ENCODE assay signal across 8 cellular contexts in the genomic region with DNA sequence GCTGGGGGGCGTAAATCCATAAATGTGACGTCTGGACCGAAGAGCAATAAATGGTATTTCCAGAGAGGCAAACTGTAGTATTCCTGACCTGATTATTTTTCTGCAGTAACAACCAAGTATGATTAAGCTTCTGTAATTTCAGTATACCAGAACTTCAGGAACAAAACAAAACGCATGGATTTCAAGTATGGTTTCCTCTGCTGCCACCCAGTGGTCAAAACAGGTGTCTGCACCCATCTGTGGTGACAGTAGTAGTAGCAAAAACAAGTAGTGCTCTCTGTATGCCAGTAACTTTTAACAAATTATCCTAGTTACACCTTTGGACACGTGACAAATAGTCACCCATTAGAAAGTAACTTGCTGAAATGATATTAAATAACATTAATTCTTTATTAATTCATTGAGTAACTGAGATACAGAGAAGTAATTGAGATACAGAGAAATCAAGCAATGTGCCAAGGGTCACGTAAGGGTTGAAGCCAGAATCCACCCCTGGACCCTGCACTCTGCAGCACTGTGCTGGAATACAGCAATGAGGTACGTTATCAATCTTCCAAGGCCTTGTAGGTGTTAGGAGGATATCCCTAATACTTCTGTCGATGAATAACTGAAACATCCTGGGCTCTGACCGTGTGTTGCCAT. TPM values are rescaled to one million over a fixed set of nuclear protein-coding genes. Genes with fewer than 3 reads are reported as not detected.
DNase-seq lines count a peak whose midpoint lies in the region; ATAC-seq and FAIRE-seq lines count a peak whose summit lies in the region.

No MANE protein-coding gene starts in this region.

- H3K4me1 Mint-ChIP-seq in CD8-positive, alpha-beta memory T cell = peaks cover 3 to 9% (median 6%) of the 10 kb centered on the region in 3 donors
- H3K4me1 Mint-ChIP-seq in activated naive CD4-positive, alpha-beta T cell treated with anti-CD3 and anti-CD28 coated beads, Interleukin-2, amount 10 ng/mL, durations not matched to agents 7 days and 5 days = no peaks in the 10 kb centered on the region

- ATAC-seq in GM21360 (IDR thresholded peaks at IDR 0.05; ENCODE audit: unreplicated experiment) = peak; percentile 61

- CTCF ChIA-PET in CD8-positive, alpha-beta memory T cell (lab: Charles Lee) = interaction anchor here (0.9 to 2.0 kb wide), 13 partner anchors 8 to 294 kb away, joined by 3 to 23 read pairs (median 4); partner anchors contain the start of genes CALHM4 and RWDD1
- CTCF ChIA-PET in activated naive CD4-positive, alpha-beta T cell treated with anti-CD3 and anti-CD28 coated beads, Interleukin-2, amount 10 ng/mL, durations not matched to agents 7 days and 5 days (lab: Charles Lee) = interaction anchor here (0.7 to 5.1 kb wide), 24 partner anchors 10 to 406 kb away, joined by 3 to 38 read pairs (median 4); partner anchors contain the start of gene RWDD1

- in situ Hi-C loops in SK-MEL-5 (cut with HindIII; ENCODE audit: low pct_unique_long_range_greater_than_20kb, low sequenced_read_pairs) = no loop called here

- no peak overlapping the region for H3K4me3 ChIP-seq in CD8-positive, alpha-beta memory T cell (ENCODE audit: low read length)

- H3K27me3 Mint-ChIP-seq in CD8-positive, alpha-beta memory T cell = peaks cover 13 to 34% of the 10 kb centered on the region in 2 donors
- H3K27me3 Mint-ChIP-seq in activated naive CD4-positive, alpha-beta T cell treated with anti-CD3 and anti-CD28 coated beads, Interleukin-2, amount 10 ng/mL, durations not matched to agents 7 days and 5 days = peaks cover 28% of the 10 kb centered on the region

- intact Hi-C loops in head of caudate nucleus (cut with DNase I) = loop anchor here (5.0 kb wide), 1 partner anchor 284 kb away; the partner anchor contains the start of gene TSPYL1
- intact Hi-C loops in posterior vena cava (cut with DNase I) = no loop called here

- POLR2A ChIA-PET in CD8-positive, alpha-beta memory T cell (lab: Charles Lee) = no interaction called here

- H3K36me3 Mint-ChIP-seq in CD8-positive, alpha-beta memory T cell = no peaks in the 10 kb centered on the region
- H3K36me3 Mint-ChIP-seq in activated naive CD4-positive, alpha-beta T cell treated with anti-CD3 and anti-CD28 coated beads, Interleukin-2, amount 10 ng/mL, durations not matched to agents 7 days and 5 days = no peaks in the 10 kb centered on the region

- DNase-seq in CD8-positive, alpha-beta memory T cell = peak; percentile 49 to 77 (median 57)
- DNase-seq in LHCN-M2 (ENCODE audit: low read depth) (peak; percentile 71), SK-MEL-5 (ENCODE audit: low read depth, low spot score) (peak; percentile 74), head of caudate nucleus (peak; percentile 36 to 93 (median 81)), posterior vena cava (ENCODE audit: low spot score) (peak; percentile 88), urothelium cell line (ENCODE audit: low spot score) (peak; percentile 29)
- peak; percentile 81 for DNase-seq in activated naive CD4-positive, alpha-beta T cell treated with anti-CD3 and anti-CD28 coated beads, Interleukin-2, amount 10 ng/mL, durations not matched to agents 7 days and 5 days

- H3K27ac ChIP-seq in CD8-positive, alpha-beta memory T cell (ENCODE audit: low read depth, low read length) = no peak overlapping the region

- H3K36me3 ChIP-seq in CD8-positive, alpha-beta memory T cell (ENCODE audit: insufficient read depth, low read length) = no peaks in the 10 kb centered on the region

- no peak for FAIRE-seq in urothelium cell line (lab: Jason Lieb, UNC)

- H3K9me3 ChIP-seq in CD8-positive, alpha-beta memory T cell (ENCODE audit: low read length) = no peaks in the 10 kb centered on the region

- no peaks in the 10 kb centered on the region for H3K9me3 Mint-ChIP-seq in CD8-positive, alpha-beta memory T cell
- no peaks in the 10 kb centered on the region for H3K9me3 Mint-ChIP-seq in activated naive CD4-positive, alpha-beta T cell treated with anti-CD3 and anti-CD28 coated beads, Interleukin-2, amount 10 ng/mL, durations not matched to agents 7 days and 5 days

- H3K4me3 Mint-ChIP-seq in CD8-positive, alpha-beta memory T cell = no peak overlapping the region
- H3K4me3 Mint-ChIP-seq in activated naive CD4-positive, alpha-beta T cell treated with anti-CD3 and anti-CD28 coated beads, Interleukin-2, amount 10 ng/mL, durations not matched to agents 7 days and 5 days = no peak overlapping the region

- peaks cover 7% of the 10 kb centered on the region for H3K27me3 ChIP-seq in CD8-positive, alpha-beta memory T cell (ENCODE audit: insufficient read depth, low read length, poor library complexity, severe bottlenecking)

- H3K27ac Mint-ChIP-seq in CD8-positive, alpha-beta memory T cell = no peak overlapping the region
- H3K27ac Mint-ChIP-seq in activated naive CD4-positive, alpha-beta T cell treated with anti-CD3 and anti-CD28 coated beads, Interleukin-2, amount 10 ng/mL, durations not matched to agents 7 days and 5 days = no peak overlapping the region

- no peaks in the 10 kb centered on the region for H3K4me1 ChIP-seq in CD8-positive, alpha-beta memory T cell (ENCODE audit: insufficient read depth, low read length)

RNA-seq across cellular contexts. Expression of gene CALHM4, which starts 7.9 kb away (rescaled TPM):
- not detected for total RNA-seq in CD8-positive, alpha-beta memory T cell
- polyA plus RNA-seq in CD8-positive, alpha-beta memory T cell = not detected
- total RNA-seq in LHCN-M2 (2014; rRNA removed) = 0.26 and 1.3 TPM in 2 replicates
- not detected for polyA plus RNA-seq in LHCN-M2 (2012)
- total RNA-seq in SK-MEL-5 (2014; rRNA removed; shearing (Covaris generic)) = 0.16 TPM in 1 of 2 replicates, not detected in the other
- polyA plus RNA-seq in SK-MEL-5 (2015; cell fraction: cytosol; rRNA removed) = not detected in 2 replicates
- polyA plus RNA-seq in SK-MEL-5 (2015; cell fraction: nucleus; rRNA removed) = not detected in 2 replicates
- total RNA-seq in posterior vena cava = not detected

RNA-seq across cellular contexts. Expression of gene RWDD1, which starts 9.8 kb away (rescaled TPM):
- 10 to 100 TPM; 54.6 to 56.2 TPM for total RNA-seq in CD8-positive, alpha-beta memory T cell
- 67.8 TPM for polyA plus RNA-seq in CD8-positive, alpha-beta memory T cell
- total RNA-seq in LHCN-M2 (2014; rRNA removed) = 46.8 and 61.5 TPM in 2 replicates
- 46.5 TPM for polyA plus RNA-seq in LHCN-M2 (2012)
- 53.8 and 57.2 TPM in 2 replicates for total RNA-seq in SK-MEL-5 (2014; rRNA removed; shearing (Covaris generic))
- 23.2 and 23.4 TPM in 2 replicates for polyA plus RNA-seq in SK-MEL-5 (2015; cell fraction: cytosol; rRNA removed)
- polyA plus RNA-seq in SK-MEL-5 (2015; cell fraction: nucleus; rRNA removed) = 5.6 and 6.6 TPM in 2 replicates
- 10 to 100 TPM; 50.9 to 55.1 TPM for total RNA-seq in posterior vena cava

RNA-seq across cellular contexts. Expression of gene TRAPPC3L, which starts 16.0 kb away (rescaled TPM):
- total RNA-seq in CD8-positive, alpha-beta memory T cell = not detected
- polyA plus RNA-seq in CD8-positive, alpha-beta memory T cell = not detected
- total RNA-seq in LHCN-M2 (2014; rRNA removed) (0.06 TPM in 1 of 2 replicates, not detected in the other), posterior vena cava (under 1 TPM in 1 of 2 donors, not detected in 1; 0.33 TPM)
- polyA plus RNA-seq in LHCN-M2 (2012) = 0.04 TPM
- total RNA-seq in SK-MEL-5 (2014; rRNA removed; shearing (Covaris generic)) = 0.21 TPM in 1 of 2 replicates, not detected in the other
- 0.13 TPM in 1 of 2 replicates, not detected in the other for polyA plus RNA-seq in SK-MEL-5 (2015; cell fraction: cytosol; rRNA removed)
- polyA plus RNA-seq in SK-MEL-5 (2015; cell fraction: nucleus; rRNA removed) = not detected in 2 replicates

RNA-seq across cellular contexts. Expression of gene CALHM5, which starts 50.1 kb away (rescaled TPM):
- total RNA-seq in CD8-positive, alpha-beta memory T cell = not detected
- not detected for polyA plus RNA-seq in CD8-positive, alpha-beta memory T cell
- total RNA-seq in LHCN-M2 (2014; rRNA removed) (5.1 and 6.3 TPM in 2 replicates), posterior vena cava (1 to 10 TPM; 7.0 to 7.2 TPM)
- polyA plus RNA-seq in LHCN-M2 (2012) = 4.3 TPM
- total RNA-seq in SK-MEL-5 (2014; rRNA removed; shearing (Covaris generic)) = 0.05 TPM in 1 of 2 replicates, not detected in the other
- polyA plus RNA-seq in SK-MEL-5 (2015; cell fraction: cytosol; rRNA removed) = 0.05 TPM in 1 of 2 replicates, not detected in the other
- 0.04 TPM in 1 of 2 replicates, not detected in the other for polyA plus RNA-seq in SK-MEL-5 (2015; cell fraction: nucleus; rRNA removed)

RNA-seq across cellular contexts. Expression of gene RSPH4A, which starts 54.8 kb away (rescaled TPM):
- under 1 TPM; 0.11 to 0.28 TPM for total RNA-seq in CD8-positive, alpha-beta memory T cell
- not detected for polyA plus RNA-seq in CD8-positive, alpha-beta memory T cell
- total RNA-seq in LHCN-M2 (2014; rRNA removed) (0.26 and 0.57 TPM in 2 replicates), posterior vena cava (under 1 TPM; 0.51 to 0.71 TPM)
- 0.17 TPM for polyA plus RNA-seq in LHCN-M2 (2012)
- 0.21 TPM in 1 of 2 replicates, not detected in the other for total RNA-seq in SK-MEL-5 (2014; rRNA removed; shearing (Covaris generic))
- polyA plus RNA-seq in SK-MEL-5 (2015; cell fraction: cytosol; rRNA removed) = not detected in 2 replicates
- 0.95 TPM in 1 of 2 replicates, not detected in the other for polyA plus RNA-seq in SK-MEL-5 (2015; cell fraction: nucleus; rRNA removed)

Comparison
In these comparisons a context has a peak if more than half of its experiments do, and no peak if none do; other contexts are left out.
1. DNase-seq: peak in every context shown above with its lines; median percentile 88 in posterior vena cava; 81 in activated naive CD4-positive, alpha-beta T cell treated with anti-CD3 and anti-CD28 coated beads, Interleukin-2, amount 10 ng/mL, durations not matched to agents 7 days and 5 days; 81 in head of caudate nucleus; 74 in SK-MEL-5; 71 in LHCN-M2; 57 in CD8-positive, alpha-beta memory T cell; 29 in urothelium cell line.